ENCODE assay signal across 8 cellular contexts in the genomic region with DNA sequence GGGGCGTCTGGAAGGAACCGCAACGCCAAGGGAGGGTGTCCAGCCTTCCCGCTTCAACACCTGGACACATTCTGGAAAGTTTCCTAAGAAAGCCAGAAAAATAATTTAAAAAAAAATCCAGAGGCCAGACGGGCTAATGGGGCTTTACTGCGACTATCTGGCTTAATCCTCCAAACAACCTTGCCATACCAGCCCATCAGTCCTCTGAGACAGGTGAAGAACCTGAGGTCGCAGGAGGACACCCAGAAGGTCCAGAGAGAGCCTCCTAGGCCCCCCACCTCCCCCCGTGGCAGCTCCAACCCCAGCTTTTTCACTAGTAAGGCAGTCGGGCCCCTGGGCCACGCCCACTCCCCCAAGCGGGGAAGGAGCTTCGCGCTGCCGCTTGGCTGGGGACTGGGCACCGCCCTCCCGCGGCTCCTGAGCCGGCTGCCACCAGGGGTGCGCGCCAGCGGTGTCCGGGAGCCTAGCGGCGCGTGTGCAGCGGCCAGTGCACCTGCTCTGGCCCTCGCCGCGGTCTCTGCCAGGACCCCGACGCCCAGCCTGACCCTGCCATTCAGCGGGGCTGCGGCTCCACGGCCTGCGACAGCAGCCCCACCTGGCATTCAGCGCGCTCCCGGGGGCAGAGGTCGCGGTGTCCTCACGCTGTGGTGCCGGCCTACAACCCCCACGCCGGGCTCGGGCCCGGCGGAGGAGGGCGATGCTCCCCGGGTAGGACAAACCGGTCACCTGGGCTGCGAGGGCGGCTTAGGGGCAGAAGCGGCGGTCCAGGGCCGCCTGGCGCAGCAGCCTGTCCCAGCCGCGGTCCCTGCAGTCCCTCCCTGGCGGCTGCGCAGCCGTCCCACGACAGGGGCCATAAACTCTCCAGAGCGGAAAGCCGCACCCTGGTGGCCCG. TPM values are rescaled to one million over a fixed set of nuclear protein-coding genes. Genes with fewer than 3 reads are reported as not detected.
DNase-seq lines count a peak whose midpoint lies in the region; ATAC-seq and TF ChIP-seq lines count a peak whose summit lies in the region.
"Not testable (repeated sequence)": the region's sequence is repeated elsewhere in the genome, so short reads cannot be mapped to it uniquely, and the experiment has no call there.
"Had no signal": no experiment of that assay in that cellular context is flagged by ENCODE, and none has a peak within 500 bp of the region (broad histone marks: within the 10 kb centered on the region; RNA-seq: fewer than 3 reads in every experiment).

No MANE protein-coding gene starts in this region.

- H3K27ac Mint-ChIP-seq in GM23338; WTC11; stimulated activated naive CD8-positive, alpha-beta T cell treated with anti-CD3 and anti-CD28 coated beads, Interleukin-15, amount 100 ng/mL, for 72 hours: not testable (repeated sequence)

- H3K79me2 ChIP-seq in GM23338 (replicated peaks; ENCODE audit: insufficient read depth): not testable (repeated sequence)

- not testable (repeated sequence) for H3K27ac ChIP-seq in GM23338 (ENCODE audit: low read depth); Panc1 (ENCODE audit: low read length); right cardiac atrium (ENCODE audit: low read length)

- not testable (repeated sequence) for DNase-seq in GM23338 (ENCODE audit: low spot score); Panc1 (ENCODE audit: low read depth, low spot score); WTC11 (ENCODE audit: low spot score); stimulated activated naive CD8-positive, alpha-beta T cell treated with anti-CD3 and anti-CD28 coated beads, Interleukin-15, amount 100 ng/mL, for 72 hours
- DNase-seq in right cardiac atrium (peak in 1 of 3 donors; percentile 10), posterior vena cava (ENCODE audit: low spot score) (peak; percentile 43)

- not testable (repeated sequence) for H2AFZ ChIP-seq in GM23338

- POLR2A ChIA-PET in Panc1 (lab: Charles Lee); WTC11 (lab: Charles Lee): not testable (repeated sequence)

- not testable (repeated sequence) for H3K9me3 Mint-ChIP-seq in GM23338; WTC11; stimulated activated naive CD8-positive, alpha-beta T cell treated with anti-CD3 and anti-CD28 coated beads, Interleukin-15, amount 100 ng/mL, for 72 hours

- not testable (repeated sequence) for TF ChIP-seq CTCF in GM23338 (conservative IDR thresholded peaks at IDR 0.05; ENCODE audit: low read depth in 2 of 2); Panc1 (IDR thresholded peaks at IDR 0.05); WTC11 (IDR thresholded peaks at IDR 0.05)

- H3F3A ChIP-seq in GM23338 (replicated peaks; ENCODE audit: low read depth): not testable (repeated sequence)

- not testable (repeated sequence) for H3K4me1 ChIP-seq in GM23338 (ENCODE audit: insufficient read depth); Panc1 (ENCODE audit: control insufficient read depth, insufficient read depth, low read length); right cardiac atrium (ENCODE audit: control insufficient read depth, insufficient read depth, low read length)

- H3K27me3 ChIP-seq in GM23338 (ENCODE audit: insufficient read depth); Panc1 (ENCODE audit: control insufficient read depth, insufficient read depth, low read length); right cardiac atrium (ENCODE audit: control insufficient read depth, insufficient read depth): not testable (repeated sequence)

- H3K9me2 ChIP-seq in GM23338 (ENCODE audit: insufficient read depth): not testable (repeated sequence)

- not testable (repeated sequence) for H3K36me3 ChIP-seq in GM23338 (ENCODE audit: insufficient read depth); Panc1 (ENCODE audit: control insufficient read depth, insufficient read depth, low read length)

- not testable (repeated sequence) for H3K4me3 Mint-ChIP-seq in GM23338; WTC11; stimulated activated naive CD8-positive, alpha-beta T cell treated with anti-CD3 and anti-CD28 coated beads, Interleukin-15, amount 100 ng/mL, for 72 hours

- ATAC-seq in GM23338 (peak; percentile 29; the same call in 1 of the 3 replicates), Panc1 (peak; percentile 66; the same call in 1 of the 2 replicates), WTC11 (peak; percentile 64), right cardiac atrium (peak; percentile 31 to 56)
- peak; percentile 40 for ATAC-seq in stimulated activated naive CD8-positive, alpha-beta T cell treated with anti-CD3 and anti-CD28 coated beads, Interleukin-15, amount 100 ng/mL, for 72 hours

- in situ Hi-C loops in Panc1 (cut with HindIII; ENCODE audit: low pct_unique_long_range_greater_than_20kb, low sequenced_read_pairs): not testable (repeated sequence)

- intact Hi-C loops in Panc1 (cut with micrococcal nuclease; ENCODE audit: unreplicated experiment); right cardiac atrium (cut with DNase I); posterior vena cava (cut with DNase I): not testable (repeated sequence)

- CTCF ChIA-PET in Panc1 (lab: Charles Lee); WTC11 (lab: Charles Lee): not testable (repeated sequence)

- BruUV-seq in Panc1 (replicated peaks; lab: Mats Ljungman, UMichigan): not testable (repeated sequence)

- not testable (repeated sequence) for H3K27me3 Mint-ChIP-seq in GM23338 (ENCODE audit: insufficient read depth, low read depth, poor library complexity); WTC11 (ENCODE audit: low read depth); stimulated activated naive CD8-positive, alpha-beta T cell treated with anti-CD3 and anti-CD28 coated beads, Interleukin-15, amount 100 ng/mL, for 72 hours

- not testable (repeated sequence) for H4K20me1 ChIP-seq in GM23338 (replicated peaks; ENCODE audit: insufficient read depth)

- not testable (repeated sequence) for H3K4me1 Mint-ChIP-seq in GM23338; WTC11; stimulated activated naive CD8-positive, alpha-beta T cell treated with anti-CD3 and anti-CD28 coated beads, Interleukin-15, amount 100 ng/mL, for 72 hours

- H3K4me2 ChIP-seq in GM23338: not testable (repeated sequence)

- WGBS in right cardiac atrium: 88% methylated on average over 18 of the region's 65 CpGs

- H3K36me3 Mint-ChIP-seq in GM23338 (ENCODE audit: low read depth); WTC11: not testable (repeated sequence)

- H3K9me3 ChIP-seq in Panc1 (ENCODE audit: control insufficient read depth, insufficient read depth, low read depth, low read length); right cardiac atrium (ENCODE audit: control insufficient read depth, low read length): not testable (repeated sequence)

- not testable (repeated sequence) for H3K4me3 ChIP-seq in GM23338; Panc1 (ENCODE audit: low read depth in 2 of 2, low read length in 2 of 2); right cardiac atrium (ENCODE audit: low read length)

RNA-seq across cellular contexts. Expression of a gene that starts 37.8 kb away (rescaled TPM):
- total RNA-seq in GM23338 (2014; rRNA removed; shearing (Covaris generic)): 1.0 and 3.6 TPM in 2 replicates
- 0.74 and 1.2 TPM in 2 replicates for polyA plus RNA-seq in GM23338 (2016; fragmentation: Nextera tagmentation; extraction: Ambion mirVana)
- not detected for total RNA-seq in Panc1 (2021; ENCODE audit: unreplicated experiment)
- polyA plus RNA-seq in Panc1 (2012; ENCODE audit: insufficient read length): not detected
- 0.94 to 1.6 TPM (median 1.2 TPM) in 3 replicates for total RNA-seq in WTC11 (2021)
- total RNA-seq in right cardiac atrium: not detected
- polyA plus RNA-seq in right cardiac atrium: not detected
- not detected for total RNA-seq in posterior vena cava
- total RNA-seq: CD4-positive, alpha-beta T cell; CD8-positive, alpha-beta T cell had no signal
